Comparison of ENCODE assay signal across 2 cellular contexts in the genomic region with DNA sequence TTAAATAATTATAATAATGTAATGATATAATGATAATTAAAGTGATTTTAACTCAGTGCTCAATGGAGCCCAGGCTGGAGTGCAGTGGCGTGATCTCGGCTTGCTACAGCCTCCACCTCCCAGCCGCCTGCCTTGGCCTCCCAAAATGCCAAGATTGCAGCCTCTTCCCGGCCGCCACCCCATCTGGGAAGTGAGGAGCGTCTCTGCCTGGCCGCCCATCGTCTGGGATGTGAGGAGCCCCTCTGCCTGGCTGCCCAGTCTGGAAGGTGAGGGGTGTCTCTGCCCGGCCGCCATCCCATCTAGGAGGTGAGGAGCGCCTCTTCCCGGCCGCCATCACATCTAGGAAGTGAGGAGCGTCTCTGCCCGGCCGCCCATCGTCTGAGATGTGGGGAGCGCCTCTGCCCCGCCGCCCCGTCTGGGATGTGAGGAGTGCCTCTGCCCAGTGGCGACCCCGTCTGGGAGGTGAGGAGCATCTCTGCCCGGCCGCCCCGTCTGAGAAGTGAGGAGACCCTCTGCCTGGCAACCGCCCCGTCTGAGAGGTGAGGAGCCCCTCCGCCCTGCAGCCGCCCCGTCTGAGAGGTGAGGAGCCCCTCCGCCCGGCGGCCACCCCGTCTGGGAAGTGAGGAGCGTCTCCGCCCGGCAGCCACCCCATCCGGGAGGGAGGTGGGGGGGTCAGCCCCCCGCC. TPM values are rescaled to one million over a fixed set of nuclear protein-coding genes. Genes with fewer than 3 reads are reported as not detected.
"Had no signal": no experiment of that assay in that cellular context is flagged by ENCODE, and none has a peak within 500 bp of the region (broad histone marks: within the 10 kb centered on the region; RNA-seq: fewer than 3 reads in every experiment).

No MANE protein-coding gene starts in this region.

RNA-seq across cellular contexts. Expression of a gene that starts 37.6 kb away (rescaled TPM):
- total RNA-seq: neural crest cell, smooth muscle cell had no signal
